Comparison of ENCODE assay signal across 24 cellular contexts in the genomic region with DNA sequence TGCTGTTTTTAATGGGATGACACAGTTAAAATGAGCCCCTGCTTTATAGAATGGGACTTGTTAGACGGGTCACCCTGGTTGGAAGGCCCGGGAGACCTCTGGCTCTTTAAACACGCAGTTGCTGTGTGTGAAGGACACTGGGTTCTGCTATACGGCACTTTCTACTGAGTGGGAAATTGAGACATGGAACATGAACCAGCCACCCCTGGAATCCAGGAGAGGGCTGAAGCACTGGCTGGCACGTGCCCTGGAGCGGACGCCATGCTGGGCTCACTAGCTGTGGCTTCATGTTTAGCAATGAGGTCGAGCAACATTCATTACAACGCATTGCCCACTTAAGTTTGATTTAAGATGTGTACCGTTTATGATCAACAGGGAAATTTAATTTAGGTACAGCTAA. TPM values are rescaled to one million over a fixed set of nuclear protein-coding genes. Genes with fewer than 3 reads are reported as not detected.
DNase-seq lines count a peak whose midpoint lies in the region; ATAC-seq, FAIRE-seq and TF ChIP-seq lines count a peak whose summit lies in the region.
"Had no signal": no experiment of that assay in that cellular context is flagged by ENCODE, and none has a peak within 500 bp of the region (broad histone marks: within the 10 kb centered on the region; RNA-seq: fewer than 3 reads in every experiment).

No MANE protein-coding gene starts in this region.

- CTCF ChIA-PET in MCF 10A (lab: Yijun Ruan, JAX) = no interaction called here

- H3K4me3 ChIP-seq in breast epithelium (no peak overlapping the region), psoas muscle (no peak overlapping the region), vagina (no peak overlapping the region), tibial nerve (no peak overlapping the region)
- H3K4me3 ChIP-seq: dorsolateral prefrontal cortex, MG63, testis had no signal

- no peak overlapping the region for H3K4me3 Mint-ChIP-seq in MCF 10A (ENCODE audit: unreplicated experiment)
- H3K4me3 Mint-ChIP-seq: activated CD4-positive, alpha-beta memory T cell treated with anti-CD3 and anti-CD28 coated beads, Interleukin-2, amount 10 ng/mL, durations not matched to agents 7 days and 5 days; CD8-positive, alpha-beta T cell; memory B cell; naive thymus-derived CD4-positive, alpha-beta T cell had no signal

- TF ChIP-seq POLR2A in breast epithelium (IDR thresholded peaks at IDR 0.05) = no peak
- no peak for TF ChIP-seq POLR2A in vagina (IDR thresholded peaks at IDR 0.05)
- TF ChIP-seq POLR2A in tibial nerve (IDR thresholded peaks at IDR 0.05) = no peak

- no TSS peak for BruUV-seq in MCF 10A (replicated peaks; lab: Mats Ljungman, UMichigan)

- WGBS in psoas muscle, 3 donors = 71 to 83% (median 76%) methylated on average over 10 of the region's 10 CpGs
- 87 to 90% methylated on average over 10 of the region's 10 CpGs for WGBS in tibial nerve, 2 donors

- peak overlapping the region; percentile 42 to 48 for H3K27ac ChIP-seq in breast epithelium
- peak overlapping the region; percentile 68 for H3K27ac ChIP-seq in psoas muscle
- H3K27ac ChIP-seq in vagina = peak overlapping the region; percentile 78
- H3K27ac ChIP-seq in tibial nerve = peak overlapping the region in 1 of 4 donors; percentile 50
- H3K27ac ChIP-seq: testis had no signal

- H3K36me3 ChIP-seq in breast epithelium = no peaks in the 10 kb centered on the region
- no peaks in the 10 kb centered on the region for H3K36me3 ChIP-seq in psoas muscle (ENCODE audit: insufficient read depth in 1 of 2, low read depth in 1 of 2)
- no peaks in the 10 kb centered on the region for H3K36me3 ChIP-seq in vagina
- H3K36me3 ChIP-seq in tibial nerve = no peaks in the 10 kb centered on the region
- H3K36me3 ChIP-seq: MG63 had no signal

- H3K27me3 ChIP-seq in breast epithelium (no peaks in the 10 kb centered on the region), psoas muscle (ENCODE audit: insufficient read depth in 3 of 3, low read length in 2 of 3) (no peaks in the 10 kb centered on the region), vagina (no peaks in the 10 kb centered on the region), tibial nerve (no peaks in the 10 kb centered on the region)
- H3K27me3 ChIP-seq: dorsolateral prefrontal cortex, MG63, testis had no signal

- H3K9me3 Mint-ChIP-seq in MCF 10A (ENCODE audit: unreplicated experiment) = peaks cover 9% of the 10 kb centered on the region

- ATAC-seq in left ventricle myocardium superior = peak; percentile 14
- ATAC-seq in psoas muscle = no peak
- ATAC-seq: CD8-positive, alpha-beta T cell; HCT116; naive thymus-derived CD4-positive, alpha-beta T cell had no signal

- DNase-seq in breast epithelium (ENCODE audit: low spot score in 2 of 2) (no peak), MCF 10A (ENCODE audit: unreplicated experiment) (no peak), left ventricle myocardium superior (no peak), psoas muscle (no peak), vagina (ENCODE audit: extremely low spot score in 2 of 2) (no peak), tibial nerve (ENCODE audit: low spot score in 2 of 2) (no peak), NCI-H510A treated with DMSO at 0.1 percent for 48 hours (lab: John Stamatoyannopoulos, UW) (no peak), RCC 7860 (ENCODE audit: low spot score) (no peak)
- DNase-seq: 8988T; activated CD4-positive, alpha-beta memory T cell treated with anti-CD3 and anti-CD28 coated beads, Interleukin-2, amount 10 ng/mL, durations not matched to agents 7 days and 5 days; activated gamma-delta T cell treated with Interleukin-2 at 50 U/mL for 16 hours; AML-193; CD8-positive, alpha-beta T cell; DMS79; dorsolateral prefrontal cortex; MG63; naive thymus-derived CD4-positive, alpha-beta T cell; NCI-H1436 treated with DMSO at 0.1 percent for 48 hours; NCI-H69; occipital lobe; testis had no signal

- no peak for TF ChIP-seq EP300 in tibial nerve (IDR thresholded peaks at IDR 0.05)

- H3K36me3 Mint-ChIP-seq in MCF 10A (ENCODE audit: insufficient read depth, unreplicated experiment) = no peaks in the 10 kb centered on the region
- H3K36me3 Mint-ChIP-seq: CD8-positive, alpha-beta T cell; memory B cell had no signal

- POLR2A ChIA-PET in MCF 10A (lab: Yijun Ruan, JAX) = no interaction called here

- H3K4me1 Mint-ChIP-seq in MCF 10A (ENCODE audit: insufficient read depth, unreplicated experiment) = no peaks in the 10 kb centered on the region
- H3K4me1 Mint-ChIP-seq: activated CD4-positive, alpha-beta memory T cell treated with anti-CD3 and anti-CD28 coated beads, Interleukin-2, amount 10 ng/mL, durations not matched to agents 7 days and 5 days; memory B cell; naive thymus-derived CD4-positive, alpha-beta T cell had no signal

- H3K9me3 ChIP-seq in breast epithelium = no peaks in the 10 kb centered on the region
- no peaks in the 10 kb centered on the region for H3K9me3 ChIP-seq in psoas muscle
- H3K9me3 ChIP-seq in vagina = no peaks in the 10 kb centered on the region
- H3K9me3 ChIP-seq in tibial nerve = peaks cover 0 to 11% (median 0%) of the 10 kb centered on the region in 4 donors
- H3K9me3 ChIP-seq: testis had no signal

- no peak overlapping the region for H3K27ac Mint-ChIP-seq in MCF 10A (ENCODE audit: low read depth, unreplicated experiment)
- H3K27ac Mint-ChIP-seq: activated CD4-positive, alpha-beta memory T cell treated with anti-CD3 and anti-CD28 coated beads, Interleukin-2, amount 10 ng/mL, durations not matched to agents 7 days and 5 days; CD8-positive, alpha-beta T cell; memory B cell; naive thymus-derived CD4-positive, alpha-beta T cell had no signal

- FAIRE-seq in RCC 7860 (lab: Jason Lieb, UNC) = no peak
- FAIRE-seq: islet of Langerhans had no signal

- no peaks in the 10 kb centered on the region for H3K4me1 ChIP-seq in breast epithelium
- peaks cover 12% of the 10 kb centered on the region for H3K4me1 ChIP-seq in psoas muscle
- peaks cover 27% of the 10 kb centered on the region for H3K4me1 ChIP-seq in vagina
- H3K4me1 ChIP-seq in tibial nerve = no peaks in the 10 kb centered on the region
- H3K4me1 ChIP-seq: testis had no signal

- TF ChIP-seq CTCF in breast epithelium (IDR thresholded peaks at IDR 0.05) (no peak), MCF 10A (IDR thresholded peaks at IDR 0.05; ENCODE audit: unreplicated experiment) (no peak), psoas muscle (IDR thresholded peaks at IDR 0.05) (no peak), vagina (IDR thresholded peaks at IDR 0.05) (no peak), tibial nerve (IDR thresholded peaks at IDR 0.05) (no peak)

- H3K27me3 Mint-ChIP-seq in MCF 10A (ENCODE audit: insufficient read depth, unreplicated experiment) = no peaks in the 10 kb centered on the region

- intact Hi-C loops in breast epithelium (cut with DNase I; ENCODE audit: low total_unique reads) = no loop called here
- intact Hi-C loops in MCF 10A (cut with micrococcal nuclease) = no loop called here
- intact Hi-C loops in left ventricle myocardium superior (cut with micrococcal nuclease) = no loop called here
- intact Hi-C loops in psoas muscle (cut with DNase I) = no loop called here
- intact Hi-C loops in vagina (cut with DNase I) = no loop called here

RNA-seq across cellular contexts. Expression of a gene that starts 23.9 kb away (rescaled TPM):
- total RNA-seq in breast epithelium (10 to 100 TPM in 1 of 3 donors, 1 to 10 TPM in 2; 2.6 to 11.8 (median 9.5) TPM), MCF 10A (2022) (not detected in 2 replicates), left ventricle myocardium superior (201 TPM), psoas muscle (1 to 10 TPM in 3 of 4 donors, under 1 TPM in 1; 0.95 to 2.9 (median 1.3) TPM), vagina (9.8 TPM), tibial nerve (10 to 100 TPM in 1 of 4 donors, 1 to 10 TPM in 3; 5.2 to 12.9 (median 6.3) TPM)
- under 1 TPM; 0.26 to 0.48 (median 0.46) TPM for polyA plus RNA-seq in psoas muscle

Comparison
In these comparisons a context has a peak if more than half of its experiments do, and no peak if none do; other contexts are left out.
1. RNA of a gene that starts 23.9 kb away (total RNA-seq): 201 TPM in left ventricle myocardium superior (single experiment); 9.8 TPM in vagina (single experiment), 2.6 to 11.8 TPM in breast epithelium, 5.2 to 12.9 TPM in tibial nerve, 0.95 to 2.9 TPM in psoas muscle and not detected in MCF 10A; every median in the first group is over 10 times any median in the second.